Comparison of ENCODE assay signal across 31 cellular contexts in genomic region chr2:20897874-20898453, GRCh38.
"Had no signal": no experiment of that assay in that cellular context is flagged by ENCODE, and none has a peak within 500 bp of the region (broad histone marks: within the 10 kb centered on the region; RNA-seq: fewer than 3 reads in every experiment).

No MANE protein-coding gene starts in this region.

- H3K27me3 ChIP-seq: ascending aorta, cardiac muscle cell had no signal

- DNase-seq: activated CD4-positive, alpha-beta memory T cell treated with anti-CD3 and anti-CD28 coated beads, Interleukin-2, amount 10 ng/mL, durations not matched to agents 7 days and 5 days; activated CD4-positive, alpha-beta T cell treated with anti-CD3 and anti-CD28 coated beads for 1 hour; activated CD4-positive, alpha-beta T cell treated with anti-CD3 and anti-CD28 coated beads for 36 hours; activated CD4-positive, alpha-beta T cell treated with anti-CD3 and anti-CD28 coated beads for 48 hours; activated CD4-positive, alpha-beta T cell treated with anti-CD3 and anti-CD28 coated beads, Interleukin-2, amount 10 ng/mL, durations not matched to agents 7 days and 5 days; activated CD4-positive, alpha-beta T cell treated with anti-CD3 and anti-CD28 coated beads, Interleukin-2, amount 50 U/mL, for 48 hours; activated CD4-positive, CD25-positive, alpha-beta regulatory T cell; activated CD8-positive, alpha-beta memory T cell treated with anti-CD3 and anti-CD28 coated beads for 24 hours; activated CD8-positive, alpha-beta memory T cell treated with anti-CD3 and anti-CD28 coated beads, Interleukin-2, amount 10 ng/mL, durations not matched to agents 7 days and 5 days; activated CD8-positive, alpha-beta memory T cell treated with anti-CD3 and anti-CD28 coated beads, Interleukin-2, amount 50 U/mL, for 48 hours; activated CD8-positive, alpha-beta T cell treated with anti-CD3 and anti-CD28 coated beads, Interleukin-2, amount 10 ng/mL, durations not matched to agents 7 days and 5 days; activated effector memory CD4-positive, alpha-beta T cell treated with Interleukin-2 at 50 U/mL for 16 hours; activated gamma-delta T cell; activated naive CD4-positive, alpha-beta T cell treated with anti-CD3 and anti-CD28 coated beads, Interleukin-2, amount 10 ng/mL, durations not matched to agents 7 days and 5 days; activated naive CD4-positive, alpha-beta T cell treated with Interleukin-2 at 50 U/mL for 16 hours; activated naive CD8-positive, alpha-beta T cell treated with anti-CD3 and anti-CD28 coated beads, Interleukin-2, amount 10 ng/mL, durations not matched to agents 7 days and 5 days; activated naive CD8-positive, alpha-beta T cell treated with anti-CD3 and anti-CD28 coated beads, Interleukin-2, amount 50 U/mL, for 24 hours; activated T-cell treated with anti-CD3 and anti-CD28 coated beads, Interleukin-2, amount 50 U/mL, for 24 hours; activated T-cell treated with anti-CD3 and anti-CD28 coated beads, Interleukin-2, amount 50 U/mL, for 48 hours; amygdala; anterior cingulate cortex; caudate nucleus; cerebellar nuclear complex; T-helper 2 cell; T-helper 9 cell had no signal

- H3K36me3 ChIP-seq: ascending aorta, cardiac muscle cell had no signal

- H3K4me3 ChIP-seq: ascending aorta, cardiac muscle cell had no signal

- H3K4me1 ChIP-seq: ascending aorta had no signal

- H3K27ac ChIP-seq: ascending aorta, cardiac muscle cell, VCaP had no signal

- FAIRE-seq: bronchial epithelial cell, TTC549 had no signal

- ATAC-seq: activated CD4-positive, alpha-beta T cell treated with anti-CD3 and anti-CD28 coated beads for 36 hours; activated CD4-positive, CD25-positive, alpha-beta regulatory T cell treated with anti-CD3 and anti-CD28 coated beads, Interleukin-2, amount 50 U/mL, for 24 hours; activated CD8-positive, alpha-beta memory T cell treated with anti-CD3 and anti-CD28 coated beads, Interleukin-2, amount 10 ng/mL, durations not matched to agents 7 days and 5 days; activated CD8-positive, alpha-beta T cell treated with anti-CD3 and anti-CD28 coated beads, Interleukin-2, amount 10 ng/mL, durations not matched to agents 7 days and 5 days; activated naive CD8-positive, alpha-beta T cell treated with anti-CD3 and anti-CD28 coated beads, Interleukin-2, amount 50 U/mL, for 24 hours had no signal

- H3K9me3 ChIP-seq: ascending aorta had no signal
